8 cellular contexts compared by ENCODE assay signal in the genomic region with DNA sequence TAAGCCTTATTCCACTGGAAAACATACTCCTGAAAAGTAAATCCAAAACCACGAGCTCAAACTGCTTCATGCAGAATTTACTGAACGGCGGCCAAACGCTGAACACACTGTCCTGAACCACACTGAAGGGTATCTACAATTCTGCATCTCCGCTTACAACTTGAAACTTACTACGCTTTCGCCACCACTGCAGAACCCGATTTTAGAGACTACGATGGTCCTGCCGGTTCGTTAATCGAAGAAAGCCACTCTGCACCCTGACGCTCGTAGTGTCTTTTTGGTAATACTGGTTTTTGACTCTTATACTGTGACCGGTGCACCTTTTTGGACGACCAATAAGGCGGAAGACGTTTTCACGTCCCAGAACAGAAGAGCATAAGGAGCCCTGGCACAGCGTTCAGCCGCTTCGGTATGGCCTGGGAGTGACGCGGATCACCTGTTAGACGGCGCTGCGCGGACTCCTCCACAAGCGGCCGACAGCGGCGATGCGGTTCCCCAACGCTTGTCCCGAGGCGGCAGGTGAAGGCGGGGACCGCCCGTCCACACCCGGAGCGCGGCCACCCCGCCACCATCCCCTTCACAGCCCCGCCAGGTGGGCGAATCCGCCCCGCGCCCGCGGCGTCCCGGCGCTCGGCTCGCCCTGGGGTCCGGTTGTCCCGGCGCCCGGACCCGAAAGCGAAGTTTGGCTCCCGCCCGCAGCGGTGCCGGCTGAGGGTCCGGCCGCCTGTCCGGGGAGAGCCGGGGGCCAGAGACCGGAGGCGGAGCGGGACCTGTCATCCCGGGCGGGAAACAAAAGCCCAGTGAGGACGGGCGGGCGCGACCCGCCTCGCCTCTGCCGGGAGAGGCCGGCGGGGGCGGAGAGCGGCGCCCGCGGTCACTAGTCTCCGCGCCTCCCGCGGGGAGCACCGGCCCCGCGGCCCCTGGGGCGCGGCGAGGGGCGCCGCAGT. TPM values are rescaled to one million over a fixed set of nuclear protein-coding genes. Genes with fewer than 3 reads are reported as not detected.
DNase-seq lines count a peak whose midpoint lies in the region; ATAC-seq and TF ChIP-seq lines count a peak whose summit lies in the region.

No MANE protein-coding gene starts in this region.

- H3K4me1 Mint-ChIP-seq in activated T-cell treated with anti-CD3 and anti-CD28 coated beads, Interleukin-2, amount 50 U/mL, for 4 hours (ENCODE audit: low read depth), result peaks cover 12% of the 10 kb centered on the region
- H3K4me1 Mint-ChIP-seq in natural killer cell, result peaks cover 17 to 22% of the 10 kb centered on the region in 2 donors

- H3K4me1 ChIP-seq in stomach smooth muscle (ENCODE audit: control insufficient read depth, insufficient read depth, low read length), result peaks cover 18% of the 10 kb centered on the region

- H3K36me3 Mint-ChIP-seq in activated T-cell treated with anti-CD3 and anti-CD28 coated beads, Interleukin-2, amount 50 U/mL, for 4 hours (ENCODE audit: insufficient read depth), result no peaks in the 10 kb centered on the region
- H3K36me3 Mint-ChIP-seq in natural killer cell, result no peaks in the 10 kb centered on the region

- H3K9me3 ChIP-seq in stomach smooth muscle (ENCODE audit: control insufficient read depth in 2 of 2, low read length in 2 of 2), result no peaks in the 10 kb centered on the region

- intact Hi-C loops in natural killer cell (cut with micrococcal nuclease), result loop anchor here (2.0 kb wide), 1 partner anchor 19 kb away; no protein-coding TSS in a partner anchor

- H3K9ac ChIP-seq in stomach smooth muscle (ENCODE audit: low read length in 2 of 2), result peak overlapping the region; percentile 78 to 97

- H3K4me3 ChIP-seq in fibroblast of mammary gland (ENCODE audit: control insufficient read depth, low read depth, low read length) (peak overlapping the region; percentile 83), stomach smooth muscle (ENCODE audit: low read length in 2 of 2) (peak overlapping the region; percentile 92 to 99)

- no peaks in the 10 kb centered on the region for H3K36me3 ChIP-seq in stomach smooth muscle (ENCODE audit: control insufficient read depth in 2 of 2, insufficient read depth in 2 of 2, low read length in 2 of 2)

- DNase-seq in AG08396 (ENCODE audit: low spot score) (peak; percentile 52), NOMO-1 treated with DMSO at 0.1 percent for 48 hours (lab: John Stamatoyannopoulos, UW; ENCODE audit: unreplicated experiment) (peak; percentile 48), fibroblast of mammary gland (ENCODE audit: low read depth) (peak; percentile 40), natural killer cell (peak; percentile 45)
- peak; percentile 46 for DNase-seq in activated T-cell treated with anti-CD3 and anti-CD28 coated beads, Interleukin-2, amount 50 U/mL, for 4 hours

- H3K27ac Mint-ChIP-seq in natural killer cell, result peak overlapping the region; percentile 84 to 96

- H3K27me3 ChIP-seq in stomach smooth muscle (ENCODE audit: control insufficient read depth in 1 of 2, insufficient read depth in 2 of 2, low read length in 2 of 2), result no peaks in the 10 kb centered on the region

- TF ChIP-seq CTCF in fibroblast of mammary gland (conservative IDR thresholded peaks at IDR 0.05; ENCODE audit: control insufficient read depth, insufficient read depth, low read depth, low read length) (no peak), natural killer cell (IDR thresholded peaks at IDR 0.05) (no peak)

- H3K27ac ChIP-seq in stomach smooth muscle (ENCODE audit: low read length), result peak overlapping the region; percentile 94

- no peaks in the 10 kb centered on the region for H3K9me3 Mint-ChIP-seq in activated T-cell treated with anti-CD3 and anti-CD28 coated beads, Interleukin-2, amount 50 U/mL, for 4 hours
- no peaks in the 10 kb centered on the region for H3K9me3 Mint-ChIP-seq in natural killer cell

- H3K27me3 Mint-ChIP-seq in activated T-cell treated with anti-CD3 and anti-CD28 coated beads, Interleukin-2, amount 50 U/mL, for 4 hours (ENCODE audit: low read depth), result no peaks in the 10 kb centered on the region
- no peaks in the 10 kb centered on the region for H3K27me3 Mint-ChIP-seq in natural killer cell (ENCODE audit: low read depth in 2 of 2)

- peak overlapping the region; percentile 98 for H3K4me3 Mint-ChIP-seq in activated T-cell treated with anti-CD3 and anti-CD28 coated beads, Interleukin-2, amount 50 U/mL, for 4 hours
- H3K4me3 Mint-ChIP-seq in natural killer cell, result peak overlapping the region; percentile 99

- ATAC-seq in GM18907 (IDR thresholded peaks at IDR 0.05; ENCODE audit: unreplicated experiment) (peak; percentile 46), HG03103 (IDR thresholded peaks at IDR 0.05; ENCODE audit: low read depth, unreplicated experiment) (peak; percentile 33), natural killer cell (peak; percentile 29 to 47 (median 30))
- ATAC-seq in activated T-cell treated with anti-CD3 and anti-CD28 coated beads, Interleukin-2, amount 50 U/mL, for 4 hours, result peak; percentile 56 to 60

RNA-seq across cellular contexts. Expression of gene FKBP5, which starts 0.8 kb away (rescaled TPM):
- total RNA-seq in activated T-cell treated with anti-CD3 and anti-CD28 coated beads, Interleukin-2, amount 50 U/mL, for 4 hours, result 10 to 100 TPM; 46.5 to 62.3 (median 59.9) TPM
- 10 to 100 TPM; 15.5 to 30.2 (median 27.3) TPM for total RNA-seq in natural killer cell

RNA-seq across cellular contexts. Expression of gene ARMC12, which starts 48.9 kb away (rescaled TPM):
- total RNA-seq in activated T-cell treated with anti-CD3 and anti-CD28 coated beads, Interleukin-2, amount 50 U/mL, for 4 hours, result under 1 TPM in 2 of 3 donors, not detected in 1; 0.32 to 0.43 TPM
- total RNA-seq in natural killer cell, result 1 to 10 TPM in 1 of 3 donors, under 1 TPM in 2; 0.59 to 1.5 (median 0.64) TPM

Comparison
In these comparisons a context has a peak if more than half of its experiments do, and no peak if none do; other contexts are left out.
1. Peak in every context shown above with its lines: DNase-seq, ATAC-seq, H3K4me3 ChIP-seq and H3K27ac ChIP-seq.